1 cellular context compared by ENCODE assay signal in genomic region chr2:74834806-74835755, GRCh38.
TF ChIP-seq lines count a peak whose summit lies in the region.

No MANE protein-coding gene starts in this region.

TF ChIP-seq in HepG2, 621 proteins besides CTCF, POLR2A, EP300 and RAD21 (continued from another document and continues in another):
- TF ChIP-seq GLMP (CRISPR knock-in tag; IDR thresholded peaks at IDR 0.05; ENCODE audit: borderline replicate concordance), result no peak
- no peak for TF ChIP-seq MLXIP (CRISPR knock-in tag; IDR thresholded peaks at IDR 0.05; ENCODE audit: borderline replicate concordance)
- no peak for TF ChIP-seq JARID2 (CRISPR knock-in tag; IDR thresholded peaks at IDR 0.05; ENCODE audit: insufficient replicate concordance)
- peak; percentile 77; the same call in 1 of the 2 replicates for TF ChIP-seq SNAI1 (CRISPR knock-in tag; IDR thresholded peaks at IDR 0.05; ENCODE audit: borderline replicate concordance)
- no peak for TF ChIP-seq ZKSCAN5 (CRISPR knock-in tag; IDR thresholded peaks at IDR 0.05)
- no peak for TF ChIP-seq ZFP1 (CRISPR knock-in tag; IDR thresholded peaks at IDR 0.05)
- peak; percentile 16; the same call in 1 of the 2 replicates for TF ChIP-seq ARID5B (CRISPR knock-in tag; IDR thresholded peaks at IDR 0.05)
- TF ChIP-seq GRHL1 (CRISPR knock-in tag; conservative IDR thresholded peaks at IDR 0.05), result no peak
- TF ChIP-seq ZNF44 (CRISPR knock-in tag; IDR thresholded peaks at IDR 0.05), result no peak
- no peak; the same call in none of the 2 replicates for TF ChIP-seq ZNF605 (CRISPR knock-in tag; IDR thresholded peaks at IDR 0.05)
- TF ChIP-seq ZNF646 (CRISPR knock-in tag; IDR thresholded peaks at IDR 0.05), result peak; percentile 53; the same call in 1 of the 2 replicates
- no peak for TF ChIP-seq ARNT (IDR thresholded peaks at IDR 0.05)
- no peak for TF ChIP-seq TGIF2 (CRISPR knock-in tag; IDR thresholded peaks at IDR 0.05)
- TF ChIP-seq ARID2 (CRISPR knock-in tag; IDR thresholded peaks at IDR 0.05; ENCODE audit: borderline replicate concordance), result no peak
- TF ChIP-seq ZNF629 (CRISPR knock-in tag; conservative IDR thresholded peaks at IDR 0.05), result no peak
- no peak for TF ChIP-seq SP2 (CRISPR knock-in tag; IDR thresholded peaks at IDR 0.05)
- no peak; the same call in 1 of the 2 replicates for TF ChIP-seq ZNF276 (CRISPR knock-in tag; IDR thresholded peaks at IDR 0.05; ENCODE audit: low read depth)
- TF ChIP-seq AFF4 (CRISPR knock-in tag; IDR thresholded peaks at IDR 0.05), result no peak
- TF ChIP-seq THAP8 (CRISPR knock-in tag; IDR thresholded peaks at IDR 0.05; ENCODE audit: borderline replicate concordance), result 0 out of 2 replicates have a peak, but pooled peaks have one; percentile 87
- peak; percentile 65 for TF ChIP-seq ZBTB14 (CRISPR knock-in tag; IDR thresholded peaks at IDR 0.05)
- TF ChIP-seq ZKSCAN8 (CRISPR knock-in tag; IDR thresholded peaks at IDR 0.05; ENCODE audit: borderline replicate concordance), result no peak
- no peak for TF ChIP-seq ATM (IDR thresholded peaks at IDR 0.05; ENCODE audit: borderline replicate concordance)
